In the genomic region with DNA sequence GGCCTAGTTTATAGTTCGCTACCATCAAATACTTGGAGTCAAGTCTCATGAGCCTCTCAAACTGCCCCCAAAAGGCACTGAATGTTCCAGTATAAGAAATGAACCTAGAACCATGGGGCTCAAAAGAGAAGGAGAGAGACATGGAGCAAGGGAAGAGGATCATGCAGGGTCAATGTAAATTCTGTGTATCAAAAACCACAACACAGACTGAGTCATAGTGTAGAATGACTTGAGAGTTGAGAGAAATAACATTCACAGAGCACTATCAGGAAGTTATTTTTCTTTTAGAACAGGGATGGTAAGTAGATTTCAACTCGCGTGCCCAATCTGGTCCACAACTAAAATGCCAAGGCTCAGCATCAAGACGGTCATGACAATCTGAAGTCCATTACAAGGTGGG, we compare ENCODE assay signal across 23 cellular contexts.
"Had no signal": no experiment of that assay in that cellular context is flagged by ENCODE, and none has a peak within 500 bp of the region (broad histone marks: within the 10 kb centered on the region; RNA-seq: fewer than 3 reads in every experiment).

No MANE protein-coding gene starts in this region.

- H3K4me1 Mint-ChIP-seq: immature natural killer cell; stimulated activated memory B cell treated with anti-CD40 and anti-IgM and Interleukin-4, amounts not matched to agents 10 μg/mL and 1 μg/mL and 100 μg/mL, for 72 hours had no signal

- H3K9me3 Mint-ChIP-seq: activated naive CD8-positive, alpha-beta T cell treated with anti-CD3 and anti-CD28 coated beads for 36 hours; activated T-cell treated with anti-CD3 and anti-CD28 coated beads, Interleukin-2, amount 50 U/mL, for 4 hours; activated T-helper 2 cell treated with anti-CD3 and anti-CD28 coated beads, Interferon-gamma antibody, Interleukin-2, Interleukin-4, amounts not matched to agents 10 μg/mL and 5 μg/mL and 100 μg/mL, durations not matched to agents 14 hours and 24 hours and 36 hours; immature natural killer cell; nephron progenitor cell; stimulated activated memory B cell treated with anti-CD40 and anti-IgM and Interleukin-4, amounts not matched to agents 10 μg/mL and 1 μg/mL and 100 μg/mL, for 72 hours had no signal

- H3K27me3 ChIP-seq: cardiac muscle cell, right lobe of liver, transverse colon, uterus had no signal

- H3K36me3 Mint-ChIP-seq: activated naive CD8-positive, alpha-beta T cell treated with anti-CD3 and anti-CD28 coated beads for 36 hours; immature natural killer cell; stimulated activated memory B cell treated with anti-CD40 and anti-IgM and Interleukin-4, amounts not matched to agents 10 μg/mL and 1 μg/mL and 100 μg/mL, for 72 hours had no signal

- H3K4me1 ChIP-seq: right lobe of liver, uterus had no signal

- DNase-seq: activated CD4-positive, alpha-beta T cell treated with anti-CD3 and anti-CD28 coated beads for 4 hours; activated CD4-positive, alpha-beta T cell treated with anti-CD3 and anti-CD28 coated beads, Interleukin-2, amount 50 U/mL, for 48 hours; activated CD4-positive, CD25-positive, alpha-beta regulatory T cell; activated CD8-positive, alpha-beta memory T cell treated with anti-CD3 and anti-CD28 coated beads, Interleukin-2, amount 50 U/mL, for 48 hours; activated naive CD4-positive, alpha-beta T cell; activated naive CD8-positive, alpha-beta T cell treated with anti-CD3 and anti-CD28 coated beads for 36 hours; activated T-cell treated with anti-CD3 and anti-CD28 coated beads, Interleukin-2, amount 50 U/mL, for 4 hours; amniotic stem cell; erythroblast; foreskin melanocyte; immature natural killer cell; kidney glomerular epithelial cell; left ventricle myocardium superior; nephron progenitor cell; right lobe of liver; T-helper 1 cell; T1000; transverse colon; uterus had no signal

- H3K4me3 Mint-ChIP-seq: activated naive CD8-positive, alpha-beta T cell treated with anti-CD3 and anti-CD28 coated beads for 36 hours; activated T-cell treated with anti-CD3 and anti-CD28 coated beads, Interleukin-2, amount 50 U/mL, for 4 hours; immature natural killer cell; nephron progenitor cell; stimulated activated memory B cell treated with anti-CD40 and anti-IgM and Interleukin-4, amounts not matched to agents 10 μg/mL and 1 μg/mL and 100 μg/mL, for 72 hours had no signal

- H3K4me3 ChIP-seq: cardiac muscle cell, right lobe of liver, skin epidermis, transverse colon, uterus had no signal

- ATAC-seq: activated T-cell treated with anti-CD3 and anti-CD28 coated beads, Interleukin-2, amount 50 U/mL, for 4 hours; left ventricle myocardium superior; right lobe of liver; stimulated activated memory B cell treated with anti-CD40 and anti-IgM and Interleukin-4, amounts not matched to agents 10 μg/mL and 1 μg/mL and 100 μg/mL, for 72 hours had no signal

- H3K27ac ChIP-seq: cardiac muscle cell, right lobe of liver, skin epidermis, transverse colon, uterus had no signal

- H3K9me3 ChIP-seq: right lobe of liver, transverse colon, uterus had no signal

- H3K36me3 ChIP-seq: cardiac muscle cell, right lobe of liver, transverse colon, uterus had no signal

- H3K27ac Mint-ChIP-seq: activated naive CD8-positive, alpha-beta T cell treated with anti-CD3 and anti-CD28 coated beads for 36 hours; activated T-helper 2 cell treated with anti-CD3 and anti-CD28 coated beads, Interferon-gamma antibody, Interleukin-2, Interleukin-4, amounts not matched to agents 10 μg/mL and 5 μg/mL and 100 μg/mL, durations not matched to agents 14 hours and 24 hours and 36 hours; immature natural killer cell; nephron progenitor cell; stimulated activated memory B cell treated with anti-CD40 and anti-IgM and Interleukin-4, amounts not matched to agents 10 μg/mL and 1 μg/mL and 100 μg/mL, for 72 hours had no signal
